Comparison of ENCODE assay signal across 9 cellular contexts in genomic region chr11:117861151-117862018, GRCh38. TPM values are rescaled to one million over a fixed set of nuclear protein-coding genes. Genes with fewer than 3 reads are reported as not detected.
DNase-seq lines count a peak whose midpoint lies in the region; ATAC-seq, FAIRE-seq and TF ChIP-seq lines count a peak whose summit lies in the region.
"Had no signal": no experiment of that assay in that cellular context is flagged by ENCODE, and none has a peak within 500 bp of the region (broad histone marks: within the 10 kb centered on the region; RNA-seq: fewer than 3 reads in every experiment).

No MANE protein-coding gene starts in this region.

- H3K9ac ChIP-seq in BLaER1, result no peak overlapping the region
- H3K9ac ChIP-seq in kidney (ENCODE audit: low read length in 2 of 2), result no peak overlapping the region

- no peaks in the 10 kb centered on the region for H3K9me3 ChIP-seq in BLaER1
- H3K9me3 ChIP-seq in kidney (ENCODE audit: control insufficient read depth in 1 of 2, low read length in 2 of 2), result no peaks in the 10 kb centered on the region
- H3K9me3 ChIP-seq: ascending aorta had no signal

- H3K4me1 ChIP-seq in BLaER1 (peaks cover 32% of the 10 kb centered on the region), kidney (ENCODE audit: control insufficient read depth in 1 of 2, insufficient read depth in 1 of 2, low read depth in 1 of 2, low read length in 2 of 2) (peaks cover 0 to 16% of the 10 kb centered on the region in 2 donors)
- H3K4me1 ChIP-seq: ascending aorta had no signal

- FAIRE-seq in kidney (lab: Jason Lieb, UNC) (no peak), GM12891 (lab: Jason Lieb, UNC) (no peak)

- peak overlapping the region; percentile 64 for H3K4me2 ChIP-seq in BLaER1

- intact Hi-C loops in kidney (cut with DNase I), result no loop called here

- ATAC-seq in GM18873 (IDR thresholded peaks at IDR 0.05; ENCODE audit: low FRiP score, unreplicated experiment), result no peak

- TF ChIP-seq CTCF in kidney (IDR thresholded peaks at IDR 0.05; ENCODE audit: borderline replicate concordance, extremely low read depth, insufficient read depth), result no peak

- H3K4me3 ChIP-seq in BLaER1 (no peak overlapping the region), kidney (ENCODE audit: low read length in 2 of 2) (no peak overlapping the region)
- H3K4me3 ChIP-seq: ascending aorta had no signal

- no peaks in the 10 kb centered on the region for H3K36me3 ChIP-seq in BLaER1
- H3K36me3 ChIP-seq in kidney (ENCODE audit: control insufficient read depth in 1 of 2, insufficient read depth in 2 of 2, low read length in 2 of 2), result no peaks in the 10 kb centered on the region
- H3K36me3 ChIP-seq: ascending aorta had no signal

- TF ChIP-seq POLR2A in GM12891 (IDR thresholded peaks at IDR 0.05; ENCODE audit: low read depth, low read length), result no peak

- H3K27ac ChIP-seq in BLaER1, result no peak overlapping the region
- H3K27ac ChIP-seq in kidney (ENCODE audit: low read depth in 2 of 2, low read length in 2 of 2), result peak overlapping the region; percentile 26 to 45
- H3K27ac ChIP-seq: ascending aorta had no signal

- no peaks in the 10 kb centered on the region for H3K27me3 ChIP-seq in BLaER1
- H3K27me3 ChIP-seq: ascending aorta had no signal

- H4K20me1 ChIP-seq in BLaER1, result no peaks in the 10 kb centered on the region

- DNase-seq in NCI-H187 treated with DMSO at 0.1 percent for 48 hours (lab: John Stamatoyannopoulos, UW), result peak; percentile 80
- peak; percentile 40 for DNase-seq in activated CD8-positive, alpha-beta memory T cell treated with anti-CD3 and anti-CD28 coated beads, Interleukin-2, amount 50 U/mL, for 48 hours
- no peak for DNase-seq in kidney
- no peak for DNase-seq in KG1 (lab: John Stamatoyannopoulos, UW)
- no peak for DNase-seq in stimulated activated naive CD4-positive, alpha-beta T cell (lab: John Stamatoyannopoulos, UW)
- no peak for DNase-seq in GM12891 (ENCODE audit: insufficient read length, low spot score)

TF ChIP-seq in GM12891, 5 proteins besides CTCF, POLR2A, EP300 and RAD21:
- TF ChIP-seq TAF1 (IDR thresholded peaks at IDR 0.05; ENCODE audit: low read depth, low read length) (no peak), SPI1 (IDR thresholded peaks at IDR 0.05; ENCODE audit: low read depth, low read length) (no peak)

RNA-seq across cellular contexts. Expression of gene FXYD6, which starts 15.1 kb away (rescaled TPM):
- total RNA-seq in kidney, result 62.7 TPM
- polyA plus RNA-seq in kidney (ENCODE audit: insufficient read depth, low read depth, low replicate concordance), result 57.8 TPM
- 0.35 TPM for polyA plus RNA-seq in GM12891 (2012; ENCODE audit: low read depth, missing spikeins)

RNA-seq across cellular contexts. Expression of gene FXYD2, which starts 36.8 kb away (rescaled TPM):
- total RNA-seq in kidney, result 2,527 TPM
- 9,664 TPM for polyA plus RNA-seq in kidney (ENCODE audit: insufficient read depth, low read depth, low replicate concordance)
- 2.2 TPM for polyA plus RNA-seq in GM12891 (2012; ENCODE audit: low read depth, missing spikeins)
- total RNA-seq: ascending aorta had no signal

Comparison
In these comparisons a context has a peak if more than half of its experiments do, and no peak if none do; other contexts are left out.
1. DNase-seq: peak in NCI-H187 treated with DMSO at 0.1 percent for 48 hours (single experiment) and activated CD8-positive, alpha-beta memory T cell treated with anti-CD3 and anti-CD28 coated beads, Interleukin-2, amount 50 U/mL, for 48 hours (single experiment); none in kidney (single experiment), KG1 (single experiment), stimulated activated naive CD4-positive, alpha-beta T cell (0 of 6) and GM12891 (single experiment).